ENCODE assay signal across 8 cellular contexts in genomic region chr3:190513409-190514162, GRCh38. TPM values are rescaled to one million over a fixed set of nuclear protein-coding genes. Genes with fewer than 3 reads are reported as not detected.
DNase-seq lines count a peak whose midpoint lies in the region; ATAC-seq and TF ChIP-seq lines count a peak whose summit lies in the region.

IL1RAP (plus strand) TSS chr3:190514085; CDS start chr3:190564290, 50,205 bp downstream.

- peaks cover 0 to 37% of the 10 kb centered on the region in 2 donors for H3K4me1 ChIP-seq in left lung

- peak within 1 kb of the TSS; percentile 87 to 95 for H3K27ac ChIP-seq in left lung

- peak within 1 kb of the TSS; percentile 90 for H3K4me3 Mint-ChIP-seq in activated CD4-positive, alpha-beta T cell treated with anti-CD3 and anti-CD28 coated beads, Interleukin-2, amount 10 ng/mL, durations not matched to agents 24 days and 14 days

- no peaks in the 10 kb centered on the region for H3K27me3 ChIP-seq in left lung

- H3K36me3 ChIP-seq in left lung: no peaks in the 10 kb centered on the region

- peaks cover 34% of the 10 kb centered on the region for H3K4me1 Mint-ChIP-seq in activated CD4-positive, alpha-beta T cell treated with anti-CD3 and anti-CD28 coated beads, Interleukin-2, amount 10 ng/mL, durations not matched to agents 24 days and 14 days

- H3K4me3 ChIP-seq in left lung: peak within 1 kb of the TSS; percentile 78 to 87

- peaks cover 3% of the 10 kb centered on the region for H3K27me3 Mint-ChIP-seq in activated CD4-positive, alpha-beta T cell treated with anti-CD3 and anti-CD28 coated beads, Interleukin-2, amount 10 ng/mL, durations not matched to agents 24 days and 14 days

- H3K36me3 Mint-ChIP-seq in activated CD4-positive, alpha-beta T cell treated with anti-CD3 and anti-CD28 coated beads, Interleukin-2, amount 10 ng/mL, durations not matched to agents 24 days and 14 days (ENCODE audit: low read depth): peaks cover 11% of the 10 kb centered on the region

- H3K9me3 Mint-ChIP-seq in activated CD4-positive, alpha-beta T cell treated with anti-CD3 and anti-CD28 coated beads, Interleukin-2, amount 10 ng/mL, durations not matched to agents 24 days and 14 days: no peaks in the 10 kb centered on the region

- ATAC-seq in GM19023 (IDR thresholded peaks at IDR 0.05; ENCODE audit: unreplicated experiment) (peak; percentile 99), HG03342 (IDR thresholded peaks at IDR 0.05; ENCODE audit: unreplicated experiment) (peak; percentile 98), left lung (peak; percentile 98)

- peak within 1 kb of the TSS; percentile 93 for H3K27ac Mint-ChIP-seq in activated CD4-positive, alpha-beta T cell treated with anti-CD3 and anti-CD28 coated beads, Interleukin-2, amount 10 ng/mL, durations not matched to agents 24 days and 14 days

- peak; percentile 63 to 88 for TF ChIP-seq CTCF in left lung (IDR thresholded peaks at IDR 0.05)

- DNase-seq in AML-193 (lab: John Stamatoyannopoulos, UW): peak; percentile 100
- DNase-seq in NCI-H510A treated with DMSO at 0.1 percent for 48 hours (lab: John Stamatoyannopoulos, UW): peak; percentile 87
- peak; percentile 97 for DNase-seq in activated CD4-positive, alpha-beta T cell treated with anti-CD3 and anti-CD28 coated beads, Interleukin-2, amount 10 ng/mL, durations not matched to agents 24 days and 14 days
- DNase-seq in cortex of kidney (lab: John Stamatoyannopoulos, UW): peak; percentile 11
- DNase-seq in left lung: peak; percentile 94 to 99
- DNase-seq in stimulated activated CD4-positive, alpha-beta T cell treated with anti-CD3 and anti-CD28 coated beads, Interleukin-2, amount 100 ng/mL, for 4 hours (ENCODE audit: low read depth): peak; percentile 78

- intact Hi-C loops in activated CD4-positive, alpha-beta T cell treated with anti-CD3 and anti-CD28 coated beads, Interleukin-2, amount 10 ng/mL, durations not matched to agents 24 days and 14 days (cut with micrococcal nuclease): loop anchor here (1.0 to 2.0 kb wide), 6 partner anchors 21 to 182 kb away; no protein-coding TSS in a partner anchor
- intact Hi-C loops in left lung (cut with DNase I): no loop called here

- no peaks in the 10 kb centered on the region for H3K9me3 ChIP-seq in left lung

RNA-seq across cellular contexts. Expression of gene IL1RAP, which starts in this region (rescaled TPM):
- total RNA-seq in activated CD4-positive, alpha-beta T cell treated with anti-CD3 and anti-CD28 coated beads, Interleukin-2, amount 10 ng/mL, durations not matched to agents 24 days and 14 days: 24.8 and 27.8 TPM in 2 replicates
- total RNA-seq in left lung: 10 to 100 TPM; 21.3 to 32.5 TPM

Comparison
In these comparisons a context has a peak if more than half of its experiments do, and no peak if none do; other contexts are left out.
1. Peak in every context shown above with its lines: DNase-seq, ATAC-seq, H3K4me3 ChIP-seq and H3K27ac ChIP-seq.
2. DNase-seq: peak in every context shown above with its lines; median percentile 100 in AML-193; 97 in activated CD4-positive, alpha-beta T cell treated with anti-CD3 and anti-CD28 coated beads, Interleukin-2, amount 10 ng/mL, durations not matched to agents 24 days and 14 days; 96 in left lung; 87 in NCI-H510A treated with DMSO at 0.1 percent for 48 hours; 78 in stimulated activated CD4-positive, alpha-beta T cell treated with anti-CD3 and anti-CD28 coated beads, Interleukin-2, amount 100 ng/mL, for 4 hours; 11 in cortex of kidney.